In the genomic region with DNA sequence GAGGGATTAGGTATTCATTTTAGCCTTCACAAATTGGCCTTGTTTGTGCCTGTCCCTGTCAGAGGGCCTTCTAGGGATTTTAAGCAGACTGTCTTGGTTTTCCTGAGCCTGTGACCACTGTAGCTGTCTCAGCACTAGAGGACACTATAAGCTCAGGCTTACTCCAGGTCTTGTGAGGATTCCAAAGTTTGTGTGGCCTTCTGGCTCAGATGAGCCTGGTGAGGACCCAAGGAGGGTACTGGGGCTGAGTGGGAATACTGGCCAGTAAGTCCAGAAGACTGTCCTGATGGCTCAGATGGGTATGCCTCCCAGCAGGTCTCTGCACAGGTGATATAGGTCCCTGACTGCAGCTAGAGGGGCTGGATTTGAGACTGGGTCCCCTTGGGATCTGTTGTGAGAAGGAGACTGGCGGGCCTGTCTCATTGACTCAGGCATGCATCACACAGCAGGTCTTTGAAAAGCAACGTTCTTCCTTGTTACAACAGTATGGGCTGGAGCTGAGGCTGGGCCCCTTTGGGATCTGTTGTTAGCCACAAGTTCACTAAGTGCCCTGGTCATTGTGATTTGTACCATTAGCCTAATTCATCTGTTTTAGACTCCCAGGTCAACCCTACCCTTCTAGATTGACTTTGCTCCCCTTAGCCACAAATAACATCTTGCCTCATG, we compare ENCODE assay signal across 10 cellular contexts. TPM values are rescaled to one million over a fixed set of nuclear protein-coding genes. Genes with fewer than 3 reads are reported as not detected.
DNase-seq lines count a peak whose midpoint lies in the region; ATAC-seq and TF ChIP-seq lines count a peak whose summit lies in the region.
"Had no signal": no experiment of that assay in that cellular context is flagged by ENCODE, and none has a peak within 500 bp of the region (broad histone marks: within the 10 kb centered on the region; RNA-seq: fewer than 3 reads in every experiment).

No MANE protein-coding gene starts in this region.

- H3K36me3 Mint-ChIP-seq in Calu3 (ENCODE audit: insufficient read depth, unreplicated experiment), result no peaks in the 10 kb centered on the region

- peaks cover 2% of the 10 kb centered on the region for H3K9me3 Mint-ChIP-seq in Calu3 (ENCODE audit: low read depth, unreplicated experiment)

- H3K4me3 Mint-ChIP-seq in Calu3 (ENCODE audit: low read depth, unreplicated experiment), result no peak overlapping the region

- peak; percentile 23 for DNase-seq in Calu3
- peak; percentile 15 for DNase-seq in HuH-7.5 (ENCODE audit: low spot score)
- DNase-seq in fibroblast of peridontal ligament (ENCODE audit: extremely low read depth), result peak; percentile 81
- no peak for DNase-seq in lower leg skin (ENCODE audit: low spot score in 2 of 2)
- DNase-seq in nucleus accumbens (lab: John Stamatoyannopoulos, UW), result no peak
- DNase-seq in C1 segment of cervical spinal cord (lab: John Stamatoyannopoulos, UW), result no peak
- no peak for DNase-seq in putamen (ENCODE audit: low spot score)
- DNase-seq: spleen, T-helper 2 cell had no signal

- TF ChIP-seq CTCF in Calu3 (IDR thresholded peaks at IDR 0.05; ENCODE audit: unreplicated experiment), result no peak
- no peak for TF ChIP-seq CTCF in lower leg skin (IDR thresholded peaks at IDR 0.05)

- no peak overlapping the region for H3K27ac Mint-ChIP-seq in Calu3 (ENCODE audit: unreplicated experiment)

- no peaks in the 10 kb centered on the region for H3K27me3 Mint-ChIP-seq in Calu3 (ENCODE audit: unreplicated experiment)

- 79 to 83% methylated on average over 2 of the region's 2 CpGs for WGBS in lower leg skin, 2 donors

- ATAC-seq in GM21423 (IDR thresholded peaks at IDR 0.05; ENCODE audit: unreplicated experiment), result peak; percentile 33

- intact Hi-C loops in Calu3 (cut with micrococcal nuclease; ENCODE audit: unreplicated experiment), result loop anchor here (2.0 kb wide), 1 partner anchor 188 kb away; no protein-coding TSS in a partner anchor
- intact Hi-C loops in lower leg skin (cut with DNase I; ENCODE audit: low total_unique reads), result no loop called here

- no TSS peak for BruUV-seq in Calu3 (replicated peaks; lab: Mats Ljungman, UMichigan)

- no peak for TF ChIP-seq POLR2A in lower leg skin (IDR thresholded peaks at IDR 0.05)

- CTCF ChIA-PET in Calu3 (lab: Charles Lee), result interaction anchor here (1.6 kb wide), 1 partner anchor 188 kb away, joined by 5 read pairs; no protein-coding TSS in a partner anchor

- H3K4me3 ChIP-seq in lower leg skin (ENCODE audit: low read depth, poor library complexity, severe bottlenecking), result no peak overlapping the region
- H3K4me3 ChIP-seq: spleen had no signal

- H3K4me1 Mint-ChIP-seq in Calu3 (ENCODE audit: low read depth, unreplicated experiment), result peaks cover 16% of the 10 kb centered on the region

RNA-seq across cellular contexts. Expression of gene TFB1M, which starts 26.3 kb away (rescaled TPM):
- total RNA-seq in Calu3 (2022) (24.9 and 27.4 TPM in 2 replicates), lower leg skin (10 to 100 TPM; 10.1 to 21.9 (median 14.8) TPM)

Comparison
In these comparisons a context has a peak if more than half of its experiments do, and no peak if none do; other contexts are left out.
1. DNase-seq: peak in Calu3 (single experiment), HuH-7.5 (single experiment) and fibroblast of peridontal ligament (single experiment); none in lower leg skin (0 of 2), nucleus accumbens (0 of 56), C1 segment of cervical spinal cord (0 of 14) and putamen (single experiment).